13 cellular contexts compared by ENCODE assay signal in the genomic region with DNA sequence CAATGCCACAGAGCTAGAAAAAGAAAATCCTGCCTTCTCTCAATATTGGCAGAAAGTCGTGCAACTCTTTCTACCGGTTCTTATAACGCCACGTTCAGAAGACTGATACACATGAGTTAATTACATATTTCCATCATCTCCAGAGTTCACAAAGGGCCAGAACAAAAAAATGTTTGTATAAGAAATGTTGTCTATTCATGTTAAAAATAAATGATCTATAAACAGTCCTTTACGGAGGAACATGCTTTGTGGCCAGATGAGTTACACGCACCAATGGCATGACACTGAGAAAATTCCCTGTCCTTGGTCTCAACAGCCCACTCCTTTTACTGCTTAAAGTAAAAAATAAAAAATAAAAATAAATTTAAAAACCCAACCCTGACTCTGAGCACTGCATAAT. TPM values are rescaled to one million over a fixed set of nuclear protein-coding genes. Genes with fewer than 3 reads are reported as not detected.
DNase-seq lines count a peak whose midpoint lies in the region; TF ChIP-seq lines count a peak whose summit lies in the region.
"Had no signal": no experiment of that assay in that cellular context is flagged by ENCODE, and none has a peak within 500 bp of the region (broad histone marks: within the 10 kb centered on the region; RNA-seq: fewer than 3 reads in every experiment).

No MANE protein-coding gene starts in this region.

- H3K4me3 Mint-ChIP-seq in MCF 10A (ENCODE audit: unreplicated experiment) (no peak overlapping the region), mesothelial cell of epicardium (no peak overlapping the region)

- H3K27me3 ChIP-seq in breast epithelium (no peaks in the 10 kb centered on the region), transverse colon (no peaks in the 10 kb centered on the region), WERI-Rb-1 (ENCODE audit: insufficient read depth, low read depth, severe bottlenecking) (no peaks in the 10 kb centered on the region)

- TF ChIP-seq POLR2A in breast epithelium (IDR thresholded peaks at IDR 0.05) (no peak), transverse colon (IDR thresholded peaks at IDR 0.05) (no peak)

- TF ChIP-seq CTCF in breast epithelium (IDR thresholded peaks at IDR 0.05) = no peak
- no peak for TF ChIP-seq CTCF in MCF 10A (IDR thresholded peaks at IDR 0.05; ENCODE audit: unreplicated experiment)
- TF ChIP-seq CTCF in mesothelial cell of epicardium (IDR thresholded peaks at IDR 0.05; ENCODE audit: unreplicated experiment) = no peak
- no peak for TF ChIP-seq CTCF in transverse colon (IDR thresholded peaks at IDR 0.05)
- no peak for TF ChIP-seq CTCF in WERI-Rb-1 (IDR thresholded peaks at IDR 0.05; ENCODE audit: low read depth, low read length)

- H3K27ac Mint-ChIP-seq in MCF 10A (ENCODE audit: low read depth, unreplicated experiment) (no peak overlapping the region), mesothelial cell of epicardium (peak overlapping the region; percentile 68)

- POLR2A ChIA-PET in MCF 10A (lab: Yijun Ruan, JAX) = no interaction called here

- DNase-seq in breast epithelium (ENCODE audit: low spot score in 2 of 2) = no peak
- DNase-seq in MCF 10A (ENCODE audit: unreplicated experiment) = no peak
- DNase-seq in mesothelial cell of epicardium (ENCODE audit: low spot score in 2 of 2, unreplicated experiment in 2 of 2) = no peak
- DNase-seq in transverse colon = no peak
- no peak for DNase-seq in germinal center (ENCODE audit: low spot score)
- no peak for DNase-seq in kidney tubule cell (ENCODE audit: low spot score)
- DNase-seq in WERI-Rb-1 = no peak
- DNase-seq: activated effector memory CD4-positive, alpha-beta T cell treated with anti-CD3 and anti-CD28 coated beads, Interleukin-2, amount 50 U/mL, for 16 hours; effector memory CD8-positive, alpha-beta T cell; GOT3; nucleus accumbens had no signal

- 71 to 81% methylated on average over 5 to 6 of the region's 6 CpGs for WGBS in transverse colon (ENCODE audit: low coverage in 1 of 2), 2 donors

- intact Hi-C loops in breast epithelium (cut with DNase I; ENCODE audit: low total_unique reads) = no loop called here
- intact Hi-C loops in MCF 10A (cut with micrococcal nuclease) = no loop called here
- intact Hi-C loops in transverse colon (cut with DNase I; ENCODE audit: low total_unique reads) = no loop called here

- no peaks in the 10 kb centered on the region for H3K9me3 Mint-ChIP-seq in MCF 10A (ENCODE audit: unreplicated experiment)
- H3K9me3 Mint-ChIP-seq in mesothelial cell of epicardium = no peaks in the 10 kb centered on the region
- H3K9me3 Mint-ChIP-seq: effector memory CD8-positive, alpha-beta T cell had no signal

- no peak overlapping the region for H3K4me3 ChIP-seq in breast epithelium
- no peak overlapping the region for H3K4me3 ChIP-seq in transverse colon
- H3K4me3 ChIP-seq in WERI-Rb-1 (ENCODE audit: low read depth, low read length) = no peak overlapping the region

- H3K4me1 Mint-ChIP-seq in MCF 10A (ENCODE audit: insufficient read depth, unreplicated experiment) = peaks cover 17% of the 10 kb centered on the region
- peaks cover 33% of the 10 kb centered on the region for H3K4me1 Mint-ChIP-seq in mesothelial cell of epicardium

- peaks cover 4% of the 10 kb centered on the region for H3K36me3 Mint-ChIP-seq in MCF 10A (ENCODE audit: insufficient read depth, unreplicated experiment)
- H3K36me3 Mint-ChIP-seq in mesothelial cell of epicardium = no peaks in the 10 kb centered on the region

- H3K27ac ChIP-seq in breast epithelium (peak overlapping the region; percentile 87 to 89), cingulate gyrus (ENCODE audit: low read depth, low read length) (peak overlapping the region; percentile 35), transverse colon (peak overlapping the region; percentile 83 to 90 (median 86)), WERI-Rb-1 (no peak overlapping the region)
- H3K27ac ChIP-seq: KMS-11 had no signal

- in situ Hi-C loops in transverse colon (cut with MboI; ENCODE audit: low pct_ligation_motif_present in 1 of 4, low pct_unique_long_range_greater_than_20kb in 1 of 4, low sequenced_read_pairs in 3 of 4) = loop anchor here in 1 of 4 donors (25.0 kb wide), 1 partner anchor 112 kb away; no protein-coding TSS in a partner anchor

- no peaks in the 10 kb centered on the region for H3K9me3 ChIP-seq in breast epithelium
- no peaks in the 10 kb centered on the region for H3K9me3 ChIP-seq in transverse colon
- no peaks in the 10 kb centered on the region for H3K9me3 ChIP-seq in WERI-Rb-1 (ENCODE audit: severe bottlenecking)

- H3K36me3 ChIP-seq in breast epithelium (no peaks in the 10 kb centered on the region), transverse colon (no peaks in the 10 kb centered on the region), WERI-Rb-1 (peaks cover 11% of the 10 kb centered on the region)

- H3K4me1 ChIP-seq in breast epithelium (peaks cover 3 to 6% of the 10 kb centered on the region in 2 donors), transverse colon (peaks cover 7 to 44% (median 30%) of the 10 kb centered on the region in 4 donors)

- no TSS peak for BruUV-seq in MCF 10A (replicated peaks; lab: Mats Ljungman, UMichigan)

- no peak for TF ChIP-seq EP300 in transverse colon (IDR thresholded peaks at IDR 0.05; ENCODE audit: low read depth)

- no peaks in the 10 kb centered on the region for H3K27me3 Mint-ChIP-seq in MCF 10A (ENCODE audit: insufficient read depth, unreplicated experiment)
- no peaks in the 10 kb centered on the region for H3K27me3 Mint-ChIP-seq in mesothelial cell of epicardium (ENCODE audit: low read depth)
- H3K27me3 Mint-ChIP-seq: effector memory CD8-positive, alpha-beta T cell had no signal

- CTCF ChIA-PET in MCF 10A (lab: Yijun Ruan, JAX) = no interaction called here

RNA-seq across cellular contexts. Expression of gene C2CD2, which starts 29.5 kb away (rescaled TPM):
- total RNA-seq in breast epithelium (10 to 100 TPM; 37.0 to 73.8 (median 41.6) TPM), MCF 10A (2022) (25.0 and 25.1 TPM in 2 replicates), mesothelial cell of epicardium (29.7 to 31.6 TPM (median 31.1 TPM) in 3 replicates), transverse colon (10 to 100 TPM in 1 of 4 donors, 1 to 10 TPM in 3; 3.0 to 15.7 (median 7.4) TPM)

RNA-seq across cellular contexts. Expression of gene PRDM15, which starts 45.2 kb away (rescaled TPM):
- total RNA-seq in breast epithelium (10 to 100 TPM in 1 of 3 donors, 1 to 10 TPM in 2; 6.6 to 14.1 (median 9.2) TPM), MCF 10A (2022) (5.2 and 5.7 TPM in 2 replicates), mesothelial cell of epicardium (9.7 to 12.0 TPM (median 10.9 TPM) in 3 replicates), transverse colon (10 to 100 TPM in 2 of 4 donors, 1 to 10 TPM in 2; 6.4 to 88.4 (median 21.1) TPM)
